Comparison of ENCODE assay signal across 8 cellular contexts in genomic region chr14:24428628-24429394, GRCh38. TPM values are rescaled to one million over a fixed set of nuclear protein-coding genes. Genes with fewer than 3 reads are reported as not detected.
DNase-seq lines count a peak whose midpoint lies in the region; ATAC-seq and TF ChIP-seq lines count a peak whose summit lies in the region.

No MANE protein-coding gene starts in this region.

- no peaks in the 10 kb centered on the region for H4K20me1 ChIP-seq in HCT116 (ENCODE audit: insufficient read depth)

- RAD21 ChIA-PET in HCT116 (lab: Charles Lee; ENCODE audit: low non-redundant PET in 1 of 2, low total read pairs in 2 of 2, uncharacterized antibody in 2 of 2, unreplicated experiment in 2 of 2), result no interaction called here

- H3K36me3 ChIP-seq in HCT116 (ENCODE audit: control insufficient read depth in 1 of 2, insufficient read depth in 2 of 2, low read length in 2 of 2) (peaks cover 10% of the 10 kb centered on the region in 2 experiments; a peak in 2 of 4 replicates), skeletal muscle satellite cell (ENCODE audit: insufficient read depth, low read length) (peaks cover 19% of the 10 kb centered on the region)

- H3K4me1 ChIP-seq in HCT116 (ENCODE audit: control insufficient read depth in 1 of 2, insufficient read depth in 2 of 2, low read length in 2 of 2), result peaks cover 14 to 37% of the 10 kb centered on the region in 2 experiments
- H3K4me1 ChIP-seq in skeletal muscle satellite cell (ENCODE audit: control insufficient read depth, insufficient read depth, low read length), result peaks cover 48% of the 10 kb centered on the region

- CTCF ChIA-PET in HCT116 (lab: Charles Lee), result interaction anchor here (1.7 to 4.1 kb wide), 2 partner anchors 13 to 96 kb away, joined by 5 to 162 read pairs; partner anchors contain the start of gene ADCY4
- CTCF ChIA-PET in WTC11 (lab: Charles Lee), result interaction anchor here (0.6 to 11.4 kb wide), 9 partner anchors 11 to 484 kb away, joined by 3 to 518 read pairs (median 9); partner anchors contain the start of genes ADCY4, CIDEB, LTB4R2 and NYNRIN

- BruUV-seq in HCT116 (replicated peaks; lab: Mats Ljungman, UMichigan), result no TSS peak

- H3K27me3 ChIP-seq in HCT116 (ENCODE audit: insufficient read depth, low read length) (no peaks in the 10 kb centered on the region), skeletal muscle satellite cell (ENCODE audit: control insufficient read depth, insufficient read depth, low read length) (no peaks in the 10 kb centered on the region)

- peaks cover 19% of the 10 kb centered on the region for H3K27me3 Mint-ChIP-seq in WTC11 (ENCODE audit: low read depth)

- H3K4me1 Mint-ChIP-seq in WTC11, result peaks cover 31% of the 10 kb centered on the region

- H3K4me2 ChIP-seq in HCT116 (ENCODE audit: low read length) (peak overlapping the region; percentile 95), skeletal muscle satellite cell (ENCODE audit: low read length) (peak overlapping the region; percentile 91)

- peaks cover 10% of the 10 kb centered on the region for H3K36me3 Mint-ChIP-seq in WTC11

- peak overlapping the region; percentile 72 for H3K4me3 Mint-ChIP-seq in WTC11

- DNase-seq in HCT116 (ENCODE audit: low read depth, low spot score) (no peak), WTC11 (ENCODE audit: low spot score) (no peak), foreskin fibroblast (no peak), RKO (ENCODE audit: low spot score) (no peak), glomerular visceral epithelial cell (ENCODE audit: extremely low spot score) (no peak), NCI-H82 treated with DMSO at 0.1 percent for 48 hours (lab: John Stamatoyannopoulos, UW; ENCODE audit: unreplicated experiment) (no peak)

- H3K9me3 ChIP-seq in HCT116 (ENCODE audit: control insufficient read depth in 1 of 2, insufficient read depth in 1 of 2, low read depth in 1 of 2, low read length in 2 of 2) (no peaks in the 10 kb centered on the region), skeletal muscle satellite cell (replicated peaks; ENCODE audit: low read length) (no peaks in the 10 kb centered on the region)

- peak overlapping the region; percentile 93 to 95 for H3K4me3 ChIP-seq in HCT116 (replicated peaks in 1 of 2; ENCODE audit: low read depth in 1 of 2, low read length in 2 of 2)
- peak overlapping the region; percentile 26 to 89 for H3K4me3 ChIP-seq in foreskin fibroblast (ENCODE audit: low read depth in 1 of 2, low read length in 2 of 2)
- peak overlapping the region; percentile 93 for H3K4me3 ChIP-seq in skeletal muscle satellite cell (ENCODE audit: low read length)

- TF ChIP-seq POLR2A in HCT116 (IDR thresholded peaks at IDR 0.05; ENCODE audit: borderline replicate concordance, extremely low read depth, insufficient read depth, insufficient read length), result no peak

- ATAC-seq in HCT116 (no peak), WTC11 (no peak), HG03565 (IDR thresholded peaks at IDR 0.05; ENCODE audit: unreplicated experiment) (no peak)

- no peak for TF ChIP-seq CTCF in HCT116 (IDR thresholded peaks at IDR 0.05 in 2 of 3, conservative IDR thresholded peaks at IDR 0.05 in 1 of 3; ENCODE audit: borderline replicate concordance in 1 of 3, insufficient read depth in 1 of 3, low read depth in 2 of 3, low read length in 2 of 3)
- no peak for TF ChIP-seq CTCF in WTC11 (IDR thresholded peaks at IDR 0.05)
- TF ChIP-seq CTCF in foreskin fibroblast (IDR thresholded peaks at IDR 0.05; ENCODE audit: low read depth, low read length), result no peak

- no peak overlapping the region for H3K27ac Mint-ChIP-seq in WTC11

- H3K9me3 Mint-ChIP-seq in WTC11, result no peaks in the 10 kb centered on the region

- H3K27ac ChIP-seq in HCT116 (ENCODE audit: low read depth, low read length), result peak overlapping the region; percentile 92; the same call in 1 of the 2 replicates

- H3K9me2 ChIP-seq in HCT116 (ENCODE audit: insufficient read depth), result no peaks in the 10 kb centered on the region

- no peak for TF ChIP-seq RAD21 in HCT116 (IDR thresholded peaks at IDR 0.05; ENCODE audit: low read depth)

- intact Hi-C loops in HCT116 (cut with micrococcal nuclease), result no loop called here

- no peak overlapping the region for H2AFZ ChIP-seq in HCT116 (ENCODE audit: low read depth, low read length, poor library complexity, severe bottlenecking)

- peak overlapping the region; percentile 95 for H3K9ac ChIP-seq in HCT116 (ENCODE audit: low read length)
- peak overlapping the region; percentile 99 for H3K9ac ChIP-seq in skeletal muscle satellite cell (ENCODE audit: low read depth, low read length)

- POLR2A ChIA-PET in HCT116 (lab: Charles Lee), result interaction anchor here (0.7 to 1.1 kb wide), 2 partner anchors 10 to 17 kb away, joined by 3 to 4 read pairs; no protein-coding TSS in a partner anchor
- POLR2A ChIA-PET in WTC11 (lab: Charles Lee), result no interaction called here

- peaks cover 21% of the 10 kb centered on the region for H3K79me2 ChIP-seq in HCT116 (ENCODE audit: insufficient read depth, low read length)

TF ChIP-seq in HCT116, 20 proteins besides CTCF, POLR2A, EP300 and RAD21 (continues in another document):
- TF ChIP-seq REST (IDR thresholded peaks at IDR 0.05; ENCODE audit: low read depth) (no peak), ELF1 (IDR thresholded peaks at IDR 0.05; ENCODE audit: borderline replicate concordance, low read depth) (no peak), EGR1 (IDR thresholded peaks at IDR 0.05; ENCODE audit: low read depth) (no peak), JUND (IDR thresholded peaks at IDR 0.05) (no peak)

TF ChIP-seq in WTC11, 78 proteins besides CTCF, POLR2A, EP300 and RAD21:
- TF ChIP-seq MLX (CRISPR knock-in tag; IDR thresholded peaks at IDR 0.05), result no peak
- peak; percentile 62; the same call in 1 of the 2 replicates for TF ChIP-seq PRDM15 (CRISPR knock-in tag; IDR thresholded peaks at IDR 0.05)

RNA-seq across cellular contexts. Expression of gene CBLN3, which starts 0.7 kb away (rescaled TPM):
- 2.0 TPM for total RNA-seq in HCT116 (2021; ENCODE audit: unreplicated experiment)
- polyA plus RNA-seq in HCT116 (2012), result 1.0 and 1.4 TPM in 2 replicates
- 0.94 to 2.1 TPM (median 1.5 TPM) in 3 replicates for total RNA-seq in WTC11 (2021)
- total RNA-seq in skeletal muscle satellite cell (2012; rRNA removed), result 1.5 and 3.3 TPM in 2 replicates

RNA-seq across cellular contexts. Expression of gene KHNYN, which starts 0.9 kb away (rescaled TPM):
- total RNA-seq in HCT116 (2021; ENCODE audit: unreplicated experiment) (50.1 TPM), WTC11 (2021) (33.2 to 34.2 TPM (median 33.3 TPM) in 3 replicates)
- 41.0 and 42.0 TPM in 2 replicates for polyA plus RNA-seq in HCT116 (2012)
- 28.6 and 28.9 TPM in 2 replicates for total RNA-seq in skeletal muscle satellite cell (2012; rRNA removed)

RNA-seq across cellular contexts. Expression of gene SDR39U1, which starts 13.8 kb away (rescaled TPM):
- total RNA-seq in HCT116 (2021; ENCODE audit: unreplicated experiment) (61.8 TPM), WTC11 (2021) (55.0 to 59.2 TPM (median 56.7 TPM) in 3 replicates)
- 70.6 and 72.0 TPM in 2 replicates for polyA plus RNA-seq in HCT116 (2012)
- total RNA-seq in skeletal muscle satellite cell (2012; rRNA removed), result 8.4 and 15.9 TPM in 2 replicates

RNA-seq across cellular contexts. Expression of gene NYNRIN, which starts 30.0 kb away (rescaled TPM):
- total RNA-seq in HCT116 (2021; ENCODE audit: unreplicated experiment) (0.27 TPM), WTC11 (2021) (16.6 to 18.3 TPM (median 17.9 TPM) in 3 replicates)
- 0.05 and 0.13 TPM in 2 replicates for polyA plus RNA-seq in HCT116 (2012)
- 1.3 and 1.8 TPM in 2 replicates for total RNA-seq in skeletal muscle satellite cell (2012; rRNA removed)
